Comparison of ENCODE assay signal across 31 cellular contexts in genomic region chr21:36765229-36765628, GRCh38.
DNase-seq lines count a peak whose midpoint lies in the region; ATAC-seq, FAIRE-seq and TF ChIP-seq lines count a peak whose summit lies in the region.
"Had no signal": no experiment of that assay in that cellular context is flagged by ENCODE, and none has a peak within 500 bp of the region (broad histone marks: within the 10 kb centered on the region; RNA-seq: fewer than 3 reads in every experiment).

No MANE protein-coding gene starts in this region.

- no peaks in the 10 kb centered on the region for H3K36me3 ChIP-seq in astrocyte (ENCODE audit: insufficient read depth, low read length)
- H3K36me3 ChIP-seq: SJSA1 had no signal

- no peaks in the 10 kb centered on the region for H3K27me3 ChIP-seq in astrocyte (ENCODE audit: insufficient read depth, low read length)
- H3K27me3 ChIP-seq: SJSA1 had no signal

- no peaks in the 10 kb centered on the region for H4K20me1 ChIP-seq in astrocyte (ENCODE audit: insufficient read depth, low read length)

- no peak overlapping the region for H3K4me2 ChIP-seq in astrocyte (ENCODE audit: low read length)
- H3K4me2 ChIP-seq: PC-9 had no signal

- H3K4me1 Mint-ChIP-seq in activated CD4-positive, alpha-beta T cell treated with anti-CD3 and anti-CD28 coated beads for 36 hours: peaks cover 3% of the 10 kb centered on the region
- H3K4me1 Mint-ChIP-seq in astrocyte (ENCODE audit: low read depth, unreplicated experiment): peaks cover 3% of the 10 kb centered on the region
- H3K4me1 Mint-ChIP-seq: B cell had no signal

- H3K36me3 Mint-ChIP-seq in activated CD4-positive, alpha-beta T cell treated with anti-CD3 and anti-CD28 coated beads for 36 hours (ENCODE audit: low read depth): no peaks in the 10 kb centered on the region
- peaks cover 13% of the 10 kb centered on the region for H3K36me3 Mint-ChIP-seq in astrocyte (ENCODE audit: low read depth, unreplicated experiment)

- CTCF ChIA-PET in activated CD4-positive, alpha-beta T cell treated with anti-CD3 and anti-CD28 coated beads for 36 hours (lab: Charles Lee): interaction anchor here (0.7 kb wide), 1 partner anchor 9 kb away, joined by 3 read pairs; no protein-coding TSS in a partner anchor

- H3K4me3 Mint-ChIP-seq in activated CD4-positive, alpha-beta T cell treated with anti-CD3 and anti-CD28 coated beads for 36 hours: no peak overlapping the region
- H3K4me3 Mint-ChIP-seq in astrocyte (ENCODE audit: unreplicated experiment): no peak overlapping the region
- H3K4me3 Mint-ChIP-seq: B cell; CD8-positive, alpha-beta T cell; HFFc6 had no signal

- H3K27me3 Mint-ChIP-seq in activated CD4-positive, alpha-beta T cell treated with anti-CD3 and anti-CD28 coated beads for 36 hours: no peaks in the 10 kb centered on the region
- no peaks in the 10 kb centered on the region for H3K27me3 Mint-ChIP-seq in astrocyte (ENCODE audit: low read depth, unreplicated experiment)
- H3K27me3 Mint-ChIP-seq: B cell had no signal

- POLR2A ChIA-PET in activated CD4-positive, alpha-beta T cell treated with anti-CD3 and anti-CD28 coated beads for 36 hours (lab: Charles Lee): no interaction called here

- peak; percentile 42 for ATAC-seq in activated CD4-positive, alpha-beta T cell treated with anti-CD3 and anti-CD28 coated beads for 36 hours
- ATAC-seq: CD8-positive, alpha-beta T cell had no signal

- H3K9ac ChIP-seq in astrocyte (ENCODE audit: low read length): no peak overlapping the region

- H3K9me3 Mint-ChIP-seq in activated CD4-positive, alpha-beta T cell treated with anti-CD3 and anti-CD28 coated beads for 36 hours (ENCODE audit: low read depth): no peaks in the 10 kb centered on the region
- H3K9me3 Mint-ChIP-seq in astrocyte (ENCODE audit: unreplicated experiment): no peaks in the 10 kb centered on the region
- H3K9me3 Mint-ChIP-seq: CD8-positive, alpha-beta T cell; HFFc6 had no signal

- FAIRE-seq in astrocyte (lab: Jason Lieb, UNC): no peak
- FAIRE-seq: GM12891 had no signal

- TF ChIP-seq CTCF in astrocyte (IDR thresholded peaks at IDR 0.05; ENCODE audit: insufficient read depth, low read depth, low read length) (no peak), fibroblast of mammary gland (conservative IDR thresholded peaks at IDR 0.05; ENCODE audit: control insufficient read depth, insufficient read depth, low read depth, low read length) (no peak), GM20000 (IDR thresholded peaks at IDR 0.05; ENCODE audit: extremely low read depth, missing control alignments) (no peak)

- H3K4me3 ChIP-seq in astrocyte (ENCODE audit: insufficient read depth, low read depth, low read length) (no peak overlapping the region), fibroblast of mammary gland (ENCODE audit: control insufficient read depth, low read depth, low read length) (no peak overlapping the region)
- H3K4me3 ChIP-seq: PC-9, SJSA1 had no signal

- H3K4me1 ChIP-seq in astrocyte (ENCODE audit: insufficient read depth, low read length): peaks cover 14% of the 10 kb centered on the region
- H3K4me1 ChIP-seq: Caco-2 had no signal

- no peak overlapping the region for H2AFZ ChIP-seq in astrocyte (ENCODE audit: low read depth, low read length)
- H2AFZ ChIP-seq: PC-9 had no signal

- no peak overlapping the region for H3K27ac Mint-ChIP-seq in activated CD4-positive, alpha-beta T cell treated with anti-CD3 and anti-CD28 coated beads for 36 hours
- no peak overlapping the region for H3K27ac Mint-ChIP-seq in astrocyte (ENCODE audit: unreplicated experiment)
- H3K27ac Mint-ChIP-seq: B cell; CD8-positive, alpha-beta T cell; HFFc6 had no signal

- no peaks in the 10 kb centered on the region for H3K9me3 ChIP-seq in astrocyte (ENCODE audit: insufficient read depth, low read depth, low read length)
- H3K9me3 ChIP-seq: Caco-2, SJSA1 had no signal

- H3K79me2 ChIP-seq in astrocyte (ENCODE audit: insufficient read depth, low read length): no peaks in the 10 kb centered on the region

- intact Hi-C loops in activated CD4-positive, alpha-beta T cell treated with anti-CD3 and anti-CD28 coated beads for 36 hours (cut with DNase I, micrococcal nuclease): no loop called here

- no peak for DNase-seq in activated CD4-positive, alpha-beta T cell treated with anti-CD3 and anti-CD28 coated beads for 36 hours
- DNase-seq in activated CD4-positive, alpha-beta T cell treated with anti-CD3 and anti-CD28 coated beads for 1 hour: no peak
- peak; percentile 8 for DNase-seq in astrocyte (ENCODE audit: low read depth)
- peak; percentile 20 for DNase-seq in fibroblast of mammary gland (ENCODE audit: low read depth)
- DNase-seq in NCI-H2029 treated with DMSO at 0.1 percent for 48 hours (lab: John Stamatoyannopoulos, UW): no peak
- DNase-seq in stimulated activated CD4-positive, alpha-beta T cell treated with anti-CD3 and anti-CD28 coated beads, Interleukin-4, amount 100 ng/mL, for 4 hours: no peak
- no peak for DNase-seq in GM20000 (ENCODE audit: low spot score)
- no peak for DNase-seq in glomerular visceral epithelial cell (ENCODE audit: extremely low spot score)
- DNase-seq: Caco-2; CD8-positive, alpha-beta T cell; GDM1; H7; HFFc6; Karpas-422; NCI-H1105; NCI-H1436 treated with DMSO at 0.1 percent for 48 hours; NCI-H187 treated with DMSO at 0.1 percent for 48 hours; NCI-H2107; NCI-H446; NCI-H524 treated with DMSO at 0.1 percent for 48 hours; NCI-H82; NK-92 treated with Interleukin-12 subunit alpha and Interleukin-12 subunit beta, amount 100 ng/mL, for 24 hours; PC-9; Right ventricle myocardium superior; RPMI8226 had no signal

- H3K27ac ChIP-seq in astrocyte (ENCODE audit: low read depth, low read length): no peak overlapping the region
- H3K27ac ChIP-seq: 22Rv1, C4-2B, HL-60, PC-9, SJSA1 had no signal

Comparison
In these comparisons a context has a peak if more than half of its experiments do, and no peak if none do; other contexts are left out.
1. DNase-seq: peak in astrocyte (single experiment) and fibroblast of mammary gland (single experiment); none in activated CD4-positive, alpha-beta T cell treated with anti-CD3 and anti-CD28 coated beads for 36 hours (single experiment), activated CD4-positive, alpha-beta T cell treated with anti-CD3 and anti-CD28 coated beads for 1 hour (single experiment), NCI-H2029 treated with DMSO at 0.1 percent for 48 hours (single experiment), stimulated activated CD4-positive, alpha-beta T cell treated with anti-CD3 and anti-CD28 coated beads, Interleukin-4, amount 100 ng/mL, for 4 hours (0 of 2), GM20000 (single experiment) and glomerular visceral epithelial cell (single experiment).